Comparison of ENCODE assay signal across 28 cellular contexts in genomic region chr6:43186706-43187105, GRCh38. TPM values are rescaled to one million over a fixed set of nuclear protein-coding genes. Genes with fewer than 3 reads are reported as not detected.
DNase-seq lines count a peak whose midpoint lies in the region; ATAC-seq and TF ChIP-seq lines count a peak whose summit lies in the region.
"Had no signal": no experiment of that assay in that cellular context is flagged by ENCODE, and none has a peak within 500 bp of the region (broad histone marks: within the 10 kb centered on the region; RNA-seq: fewer than 3 reads in every experiment).

No MANE protein-coding gene starts in this region.

- no peaks in the 10 kb centered on the region for H3K9me3 Mint-ChIP-seq in activated naive CD4-positive, alpha-beta T cell treated with anti-CD3 and anti-CD28 coated beads, Interleukin-2, amount 50 U/mL, for 24 hours
- H3K9me3 Mint-ChIP-seq: activated B cell treated with CpG ODN at 0.5 μM for 24 hours; activated CD4-positive, alpha-beta memory T cell treated with anti-CD3 and anti-CD28 coated beads, Interleukin-2, amount 10 ng/mL, durations not matched to agents 7 days and 5 days; memory B cell; neural progenitor cell had no signal

- DNase-seq in activated naive CD4-positive, alpha-beta T cell (lab: John Stamatoyannopoulos, UW): no peak
- peak; percentile 15 for DNase-seq in RWPE2 (ENCODE audit: low spot score)
- DNase-seq in epithelial cell of esophagus (ENCODE audit: low read depth): peak; percentile 79
- peak; percentile 20 for DNase-seq in spleen
- DNase-seq in effector memory CD4-positive, alpha-beta T cell: no peak
- no peak for DNase-seq in iPS-NIHi7 (ENCODE audit: extremely low spot score)
- no peak for DNase-seq in GM10266 (ENCODE audit: extremely low spot score)
- DNase-seq: activated B cell treated with CpG ODN at 0.5 μM for 24 hours; activated CD4-positive, alpha-beta memory T cell treated with anti-CD3 and anti-CD28 coated beads, Interleukin-2, amount 10 ng/mL, durations not matched to agents 7 days and 5 days; cerebellar nuclear complex; DMS 273 treated with DMSO at 0.1 percent for 48 hours; IMR-90; MV-4-11; NCI-H1436 treated with DMSO at 0.1 percent for 48 hours; NCI-H2107; NCI-H446 treated with DMSO at 0.1 percent for 48 hours; NCI-H82; retina; small intestine; stimulated activated CD4-positive, alpha-beta T cell treated with anti-CD3 and anti-CD28 coated beads, Interleukin-1b, Interleukin-23, amount 100 ng/mL, for 48 hours; stomach had no signal

- H3K27ac Mint-ChIP-seq in activated naive CD4-positive, alpha-beta T cell treated with anti-CD3 and anti-CD28 coated beads, Interleukin-2, amount 50 U/mL, for 24 hours: peak overlapping the region; percentile 52
- H3K27ac Mint-ChIP-seq: activated B cell treated with CpG ODN at 0.5 μM for 24 hours, memory B cell, neural progenitor cell had no signal

- no peaks in the 10 kb centered on the region for H3K27me3 Mint-ChIP-seq in activated naive CD4-positive, alpha-beta T cell treated with anti-CD3 and anti-CD28 coated beads, Interleukin-2, amount 50 U/mL, for 24 hours
- H3K27me3 Mint-ChIP-seq: activated B cell treated with CpG ODN at 0.5 μM for 24 hours; activated CD4-positive, alpha-beta memory T cell treated with anti-CD3 and anti-CD28 coated beads, Interleukin-2, amount 10 ng/mL, durations not matched to agents 7 days and 5 days; memory B cell had no signal

- no peak for TF ChIP-seq CTCF in RWPE2 (IDR thresholded peaks at IDR 0.05; ENCODE audit: poor library complexity, severe bottlenecking)
- no peak for TF ChIP-seq CTCF in epithelial cell of esophagus (IDR thresholded peaks at IDR 0.05; ENCODE audit: insufficient read depth, low read depth, low read length, missing control alignments)
- TF ChIP-seq CTCF in spleen (IDR thresholded peaks at IDR 0.05 in 8 of 11, conservative IDR thresholded peaks at IDR 0.05 in 3 of 11): no peak
- no peak for TF ChIP-seq CTCF in GM10266 (IDR thresholded peaks at IDR 0.05; ENCODE audit: control insufficient read depth, insufficient read depth, low read depth, missing control alignments)

- WGBS in spleen, 5 donors: 94 to 98% (median 97%) methylated on average over 4 of the region's 4 CpGs

- ATAC-seq in RWPE2 (ENCODE audit: low read depth): no peak
- ATAC-seq: left lobe of liver had no signal

- H3K4me1 Mint-ChIP-seq in activated naive CD4-positive, alpha-beta T cell treated with anti-CD3 and anti-CD28 coated beads, Interleukin-2, amount 50 U/mL, for 24 hours: peaks cover 69% of the 10 kb centered on the region

- H3K27me3 ChIP-seq in RWPE2 (ENCODE audit: insufficient read depth, poor library complexity, severe bottlenecking) (no peaks in the 10 kb centered on the region), spleen (replicated peaks in 1 of 7) (no peaks in the 10 kb centered on the region)
- H3K27me3 ChIP-seq in effector memory CD4-positive, alpha-beta T cell (replicated peaks; ENCODE audit: control insufficient read depth, insufficient read depth, low read length, poor library complexity, severe bottlenecking): no peaks in the 10 kb centered on the region
- H3K27me3 ChIP-seq: neural progenitor cell, stomach, tibial artery had no signal

- H3K36me3 Mint-ChIP-seq in activated naive CD4-positive, alpha-beta T cell treated with anti-CD3 and anti-CD28 coated beads, Interleukin-2, amount 50 U/mL, for 24 hours: peaks cover 4% of the 10 kb centered on the region

- no peak for TF ChIP-seq POLR2A in spleen (IDR thresholded peaks at IDR 0.05)

- H3K4me1 ChIP-seq in RWPE2 (ENCODE audit: insufficient read depth, poor library complexity, severe bottlenecking): peaks cover 5% of the 10 kb centered on the region
- peaks cover 17 to 51% (median 30%) of the 10 kb centered on the region in 6 donors for H3K4me1 ChIP-seq in spleen
- H3K4me1 ChIP-seq in effector memory CD4-positive, alpha-beta T cell (ENCODE audit: control insufficient read depth, insufficient read depth, low read length, poor library complexity, severe bottlenecking): peaks cover 38% of the 10 kb centered on the region
- H3K4me1 ChIP-seq: neural progenitor cell had no signal

- H3K36me3 ChIP-seq in RWPE2 (ENCODE audit: low read depth) (peaks cover 34% of the 10 kb centered on the region), spleen (peaks cover 0 to 75% (median 48%) of the 10 kb centered on the region in 6 donors)
- H3K36me3 ChIP-seq in effector memory CD4-positive, alpha-beta T cell (ENCODE audit: control insufficient read depth, insufficient read depth, low read length): peaks cover 31% of the 10 kb centered on the region

- H3K9me3 ChIP-seq in RWPE2 (ENCODE audit: severe bottlenecking) (no peaks in the 10 kb centered on the region), spleen (no peaks in the 10 kb centered on the region)
- no peaks in the 10 kb centered on the region for H3K9me3 ChIP-seq in effector memory CD4-positive, alpha-beta T cell (ENCODE audit: control insufficient read depth, low read length)
- H3K9me3 ChIP-seq: stomach, tibial artery had no signal

- H3K4me3 Mint-ChIP-seq in activated naive CD4-positive, alpha-beta T cell treated with anti-CD3 and anti-CD28 coated beads, Interleukin-2, amount 50 U/mL, for 24 hours: no peak overlapping the region
- H3K4me3 Mint-ChIP-seq: activated B cell treated with CpG ODN at 0.5 μM for 24 hours; activated CD4-positive, alpha-beta memory T cell treated with anti-CD3 and anti-CD28 coated beads, Interleukin-2, amount 10 ng/mL, durations not matched to agents 7 days and 5 days; memory B cell; neural progenitor cell had no signal

- no peak overlapping the region for H3K27ac ChIP-seq in RWPE2 (ENCODE audit: poor library complexity, severe bottlenecking)
- no peak overlapping the region for H3K27ac ChIP-seq in spleen
- no peak overlapping the region for H3K27ac ChIP-seq in effector memory CD4-positive, alpha-beta T cell (ENCODE audit: insufficient read depth, low read length, poor library complexity, severe bottlenecking)
- H3K27ac ChIP-seq: neural progenitor cell, parathyroid adenoma, stomach, tibial artery had no signal

- H3K4me3 ChIP-seq in RWPE2 (ENCODE audit: severe bottlenecking): no peak overlapping the region
- peak overlapping the region; percentile 26 for H3K4me3 ChIP-seq in epithelial cell of esophagus (ENCODE audit: low read length)
- no peak overlapping the region for H3K4me3 ChIP-seq in spleen
- no peak overlapping the region for H3K4me3 ChIP-seq in effector memory CD4-positive, alpha-beta T cell (ENCODE audit: insufficient read depth, low read depth, low read length, poor library complexity, severe bottlenecking)
- H3K4me3 ChIP-seq: neural progenitor cell, stomach, tibial artery had no signal

- intact Hi-C loops in spleen (cut with DNase I; ENCODE audit: low total_unique reads): no loop called here

RNA-seq across cellular contexts. Expression of gene CUL9, which starts 4.7 kb away (rescaled TPM):
- 10 to 100 TPM; 54.0 to 81.5 (median 68.5) TPM for total RNA-seq in spleen
- polyA plus RNA-seq in spleen: 100 to 1,000 TPM in 2 of 3 donors, 10 to 100 TPM in 1; 50.4 to 145 (median 113) TPM

RNA-seq across cellular contexts. Expression of gene SRF, which starts 15.6 kb away (rescaled TPM):
- total RNA-seq in spleen: 10 to 100 TPM; 23.5 to 45.6 (median 29.6) TPM
- polyA plus RNA-seq in spleen: 10 to 100 TPM; 11.6 to 25.3 (median 14.3) TPM

RNA-seq across cellular contexts. Expression of gene DNPH1, which starts 42.6 kb away (rescaled TPM):
- total RNA-seq in spleen: 10 to 100 TPM; 33.2 to 94.8 (median 54.0) TPM
- polyA plus RNA-seq in spleen: 100 to 1,000 TPM; 126 to 201 (median 153) TPM

RNA-seq across cellular contexts. Expression of gene TTBK1, which starts 56.6 kb away (rescaled TPM):
- under 1 TPM in 6 of 7 donors, not detected in 1; 0.07 to 0.32 (median 0.11) TPM for total RNA-seq in spleen
- polyA plus RNA-seq in spleen: under 1 TPM; 0.05 to 0.19 (median 0.07) TPM
- total RNA-seq: dermis microvascular lymphatic vessel endothelial cell, IMR-90 had no signal

Comparison
In these comparisons a context has a peak if more than half of its experiments do, and no peak if none do; other contexts are left out.
1. DNase-seq: peak in RWPE2 (single experiment), epithelial cell of esophagus (single experiment) and spleen (single experiment); none in activated naive CD4-positive, alpha-beta T cell (0 of 4), effector memory CD4-positive, alpha-beta T cell (0 of 3), iPS-NIHi7 (single experiment) and GM10266 (single experiment).